In genomic region chr9:93574900-93575705, GRCh38 we compare ENCODE assay signal across 8 cellular contexts. TPM values are rescaled to one million over a fixed set of nuclear protein-coding genes. Genes with fewer than 3 reads are reported as not detected.
DNase-seq lines count a peak whose midpoint lies in the region; ATAC-seq lines count a peak whose summit lies in the region.

No MANE protein-coding gene starts in this region.

- H3K4me1 ChIP-seq in HUES48 (ENCODE audit: control insufficient read depth, insufficient read depth, low read length), result peaks cover 19% of the 10 kb centered on the region

- H3K4me3 ChIP-seq in HUES48 (ENCODE audit: low read depth, low read length) (peak overlapping the region; percentile 79), iPS-18c (ENCODE audit: insufficient read depth, low read depth, low read length) (peak overlapping the region; percentile 63)

- no peaks in the 10 kb centered on the region for H3K27me3 Mint-ChIP-seq in activated naive CD8-positive, alpha-beta T cell treated with anti-CD3 and anti-CD28 coated beads, Interleukin-2, amount 10 ng/mL, durations not matched to agents 7 days and 5 days
- no peaks in the 10 kb centered on the region for H3K27me3 Mint-ChIP-seq in stimulated activated memory B cell treated with anti-CD40 and anti-IgM and Interleukin-4, amounts not matched to agents 10 μg/mL and 1 μg/mL and 100 μg/mL, for 72 hours

- peak; percentile 26 for DNase-seq in activated naive CD8-positive, alpha-beta T cell treated with anti-CD3 and anti-CD28 coated beads, Interleukin-2, amount 10 ng/mL, durations not matched to agents 7 days and 5 days
- DNase-seq in SKM-1 (lab: John Stamatoyannopoulos, UW; ENCODE audit: unreplicated experiment), result no peak

- H3K9ac ChIP-seq in HUES48 (ENCODE audit: low read depth, low read length), result no peak overlapping the region

- H3K9me3 ChIP-seq in HUES48 (ENCODE audit: control insufficient read depth, insufficient read depth, low read length) (0 out of 2 replicates have a peak, but pooled peaks cover 2% of the 10 kb centered on the region), iPS-18c (ENCODE audit: control insufficient read depth, insufficient read depth, low read length) (peaks cover 3% of the 10 kb centered on the region)

- peak overlapping the region; percentile 90 for H3K4me3 Mint-ChIP-seq in activated naive CD8-positive, alpha-beta T cell treated with anti-CD3 and anti-CD28 coated beads, Interleukin-2, amount 10 ng/mL, durations not matched to agents 7 days and 5 days
- H3K4me3 Mint-ChIP-seq in stimulated activated memory B cell treated with anti-CD40 and anti-IgM and Interleukin-4, amounts not matched to agents 10 μg/mL and 1 μg/mL and 100 μg/mL, for 72 hours, result peak overlapping the region; percentile 82

- no peak overlapping the region for H3K27ac ChIP-seq in HUES48 (ENCODE audit: low read depth, low read length)

- peaks cover 14% of the 10 kb centered on the region for H3K4me1 Mint-ChIP-seq in activated naive CD8-positive, alpha-beta T cell treated with anti-CD3 and anti-CD28 coated beads, Interleukin-2, amount 10 ng/mL, durations not matched to agents 7 days and 5 days
- H3K4me1 Mint-ChIP-seq in stimulated activated memory B cell treated with anti-CD40 and anti-IgM and Interleukin-4, amounts not matched to agents 10 μg/mL and 1 μg/mL and 100 μg/mL, for 72 hours, result peaks cover 49% of the 10 kb centered on the region

- POLR2A ChIA-PET in activated naive CD8-positive, alpha-beta T cell treated with anti-CD3 and anti-CD28 coated beads, Interleukin-2, amount 10 ng/mL, durations not matched to agents 7 days and 5 days (lab: Charles Lee), result interaction anchor here (0.9 to 2.1 kb wide), 5 partner anchors 8 to 620 kb away, joined by 3 to 31 read pairs (median 3); partner anchors contain the start of genes FAM120A and FAM120AOS

- peaks cover 4% of the 10 kb centered on the region for H3K27me3 ChIP-seq in HUES48 (ENCODE audit: control insufficient read depth, insufficient read depth, low read length)

- H3K36me3 Mint-ChIP-seq in activated naive CD8-positive, alpha-beta T cell treated with anti-CD3 and anti-CD28 coated beads, Interleukin-2, amount 10 ng/mL, durations not matched to agents 7 days and 5 days, result peaks cover 10% of the 10 kb centered on the region
- H3K36me3 Mint-ChIP-seq in stimulated activated memory B cell treated with anti-CD40 and anti-IgM and Interleukin-4, amounts not matched to agents 10 μg/mL and 1 μg/mL and 100 μg/mL, for 72 hours, result peaks cover 7% of the 10 kb centered on the region

- H3K27ac Mint-ChIP-seq in activated naive CD8-positive, alpha-beta T cell treated with anti-CD3 and anti-CD28 coated beads, Interleukin-2, amount 10 ng/mL, durations not matched to agents 7 days and 5 days, result peak overlapping the region; percentile 90
- H3K27ac Mint-ChIP-seq in stimulated activated memory B cell treated with anti-CD40 and anti-IgM and Interleukin-4, amounts not matched to agents 10 μg/mL and 1 μg/mL and 100 μg/mL, for 72 hours, result peak overlapping the region; percentile 91

- peaks cover 10% of the 10 kb centered on the region for H3K9me3 Mint-ChIP-seq in activated naive CD8-positive, alpha-beta T cell treated with anti-CD3 and anti-CD28 coated beads, Interleukin-2, amount 10 ng/mL, durations not matched to agents 7 days and 5 days
- H3K9me3 Mint-ChIP-seq in stimulated activated memory B cell treated with anti-CD40 and anti-IgM and Interleukin-4, amounts not matched to agents 10 μg/mL and 1 μg/mL and 100 μg/mL, for 72 hours, result no peaks in the 10 kb centered on the region

- H3K36me3 ChIP-seq in HUES48 (ENCODE audit: control insufficient read depth, insufficient read depth, low read length), result no peaks in the 10 kb centered on the region

- ATAC-seq in activated naive CD8-positive, alpha-beta T cell treated with anti-CD3 and anti-CD28 coated beads, Interleukin-2, amount 10 ng/mL, durations not matched to agents 7 days and 5 days (ENCODE audit: low read depth), result no peak
- no peak for ATAC-seq in stimulated activated memory B cell treated with anti-CD40 and anti-IgM and Interleukin-4, amounts not matched to agents 10 μg/mL and 1 μg/mL and 100 μg/mL, for 72 hours
- ATAC-seq in GM19463 (IDR thresholded peaks at IDR 0.05; ENCODE audit: unreplicated experiment) (no peak), GM21786 (IDR thresholded peaks at IDR 0.05; ENCODE audit: unreplicated experiment) (no peak), HG03378 (IDR thresholded peaks at IDR 0.05; ENCODE audit: unreplicated experiment) (no peak)

RNA-seq across cellular contexts. Expression of gene PHF2, which starts 1.3 kb away (rescaled TPM):
- 10 to 100 TPM; 27.9 to 29.5 TPM for total RNA-seq in activated naive CD8-positive, alpha-beta T cell treated with anti-CD3 and anti-CD28 coated beads, Interleukin-2, amount 10 ng/mL, durations not matched to agents 7 days and 5 days
